8 cellular contexts compared by ENCODE assay signal in the genomic region with DNA sequence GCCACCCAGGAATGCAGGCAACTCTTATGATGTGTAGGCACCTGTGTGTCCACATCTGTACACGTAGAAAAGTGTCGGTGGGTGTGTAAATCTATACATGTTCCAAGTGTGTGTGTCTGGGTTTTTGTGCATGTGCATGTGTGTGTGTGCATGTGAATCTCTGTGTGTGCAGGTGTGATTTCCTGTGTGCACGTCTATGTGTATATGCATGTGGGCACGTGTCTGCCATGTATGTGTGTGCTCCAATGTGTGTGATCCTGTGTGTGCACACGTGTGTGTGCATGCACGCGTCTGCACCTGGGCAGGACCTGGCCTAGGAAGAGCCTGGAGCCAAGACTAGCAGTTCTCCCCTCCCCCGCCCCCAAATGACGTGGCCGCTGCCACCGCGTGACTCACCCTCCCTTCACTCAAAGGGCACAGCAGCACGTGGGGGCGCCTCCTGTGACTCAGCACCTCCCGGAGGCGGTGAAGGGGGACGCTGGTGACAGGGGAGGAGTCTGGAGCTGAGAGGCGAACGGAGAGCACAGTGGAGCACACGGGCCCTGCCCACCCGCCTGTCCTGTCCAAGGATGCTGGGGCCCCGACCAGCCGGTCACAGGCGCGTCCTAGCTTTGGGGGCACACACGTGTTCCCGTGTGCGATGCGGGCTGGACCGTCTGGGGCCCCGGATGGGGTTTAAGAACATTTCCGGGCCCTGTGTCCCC.
DNase-seq lines count a peak whose midpoint lies in the region; ATAC-seq and TF ChIP-seq lines count a peak whose summit lies in the region.

No MANE protein-coding gene starts in this region.

- peaks cover 60% of the 10 kb centered on the region for H3K36me3 Mint-ChIP-seq in effector memory CD8-positive, alpha-beta T cell (ENCODE audit: insufficient read depth)
- H3K36me3 Mint-ChIP-seq in memory B cell: no peaks in the 10 kb centered on the region

- H3K9me3 Mint-ChIP-seq in effector memory CD8-positive, alpha-beta T cell: no peaks in the 10 kb centered on the region
- H3K9me3 Mint-ChIP-seq in memory B cell: no peaks in the 10 kb centered on the region

- peaks cover 17 to 24% of the 10 kb centered on the region in 2 donors for H3K4me1 Mint-ChIP-seq in effector memory CD8-positive, alpha-beta T cell (ENCODE audit: low read depth in 2 of 2)
- peaks cover 31% of the 10 kb centered on the region for H3K4me1 Mint-ChIP-seq in memory B cell

- H3K27ac Mint-ChIP-seq in effector memory CD8-positive, alpha-beta T cell: peak overlapping the region; percentile 97 to 98
- peak overlapping the region; percentile 90 for H3K27ac Mint-ChIP-seq in memory B cell

- ATAC-seq in GM18907 (IDR thresholded peaks at IDR 0.05; ENCODE audit: unreplicated experiment): peak; percentile 57
- peak; percentile 67 for ATAC-seq in HG03159 (IDR thresholded peaks at IDR 0.05; ENCODE audit: unreplicated experiment)
- ATAC-seq in effector memory CD8-positive, alpha-beta T cell (replicated peaks): peak; percentile 87
- peak; percentile 84 for ATAC-seq in memory B cell (ENCODE audit: low read depth)

- no peak for TF ChIP-seq CTCF in AG09309 (IDR thresholded peaks at IDR 0.05; ENCODE audit: control insufficient read depth, insufficient read depth, low read depth, low read length, missing control alignments)

- peak overlapping the region; percentile 56 for H3K4me3 ChIP-seq in AG09309 (ENCODE audit: control insufficient read depth, low read depth, low read length)

- DNase-seq in AG09309 (ENCODE audit: low read depth) (peak; percentile 77), NOMO-1 (lab: John Stamatoyannopoulos, UW; ENCODE audit: unreplicated experiment in 2 of 2) (peak; percentile 95 to 99), memory B cell (ENCODE audit: low spot score in 2 of 2) (peak; percentile 73 to 81)
- peak; percentile 93 to 97 for DNase-seq in activated CD8-positive, alpha-beta memory T cell treated with anti-CD3 and anti-CD28 coated beads for 4 hours (ENCODE audit: low read depth in 2 of 2)
- peak; percentile 89 to 94 (median 89) for DNase-seq in effector memory CD8-positive, alpha-beta T cell
- DNase-seq in stimulated activated CD4-positive, alpha-beta T cell treated with anti-CD3 and anti-CD28 coated beads, TNF-alpha, amount 100 ng/mL, for 48 hours (ENCODE audit: low read depth in 3 of 3): peak; percentile 93 to 99 (median 97)

- no peaks in the 10 kb centered on the region for H3K27me3 Mint-ChIP-seq in effector memory CD8-positive, alpha-beta T cell
- H3K27me3 Mint-ChIP-seq in memory B cell: peaks cover 2% of the 10 kb centered on the region

- peak overlapping the region; percentile 80 to 87 for H3K4me3 Mint-ChIP-seq in effector memory CD8-positive, alpha-beta T cell
- H3K4me3 Mint-ChIP-seq in memory B cell: peak overlapping the region; percentile 77

Comparison
In these comparisons a context has a peak if more than half of its experiments do, and no peak if none do; other contexts are left out.
1. Peak in every context shown above with its lines: DNase-seq, ATAC-seq and H3K4me3 ChIP-seq.